In the genomic region with DNA sequence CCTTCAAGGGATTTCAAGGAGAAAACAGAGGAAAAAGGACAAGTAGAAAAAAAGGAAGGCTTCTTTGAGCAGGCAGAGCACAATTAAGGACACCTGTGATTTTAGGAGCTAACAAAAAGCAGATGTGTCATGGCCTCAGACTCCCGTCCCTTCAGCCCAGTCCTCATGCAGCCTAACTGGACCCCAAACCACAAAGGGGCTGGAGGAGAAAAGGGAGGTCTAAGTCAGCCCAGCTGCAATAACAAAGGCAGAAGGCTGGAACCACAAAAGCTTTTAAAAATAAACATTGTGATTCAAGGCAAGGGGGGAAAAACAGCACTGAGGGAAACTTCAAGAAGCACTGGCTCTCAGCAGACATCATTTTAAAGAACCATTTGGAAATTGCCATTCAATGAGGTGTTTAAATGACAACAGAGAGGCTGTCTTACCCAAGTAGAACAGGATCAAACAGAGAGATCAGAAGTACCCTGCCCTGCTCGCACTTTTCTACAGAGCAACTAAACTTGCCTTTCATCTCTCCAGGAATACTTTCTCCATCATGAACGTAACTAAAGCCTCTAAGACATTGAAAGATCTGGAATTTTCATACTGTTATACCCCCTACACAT, we compare ENCODE assay signal across 16 cellular contexts.
DNase-seq lines count a peak whose midpoint lies in the region; ATAC-seq, FAIRE-seq and TF ChIP-seq lines count a peak whose summit lies in the region.
"Had no signal": no experiment of that assay in that cellular context is flagged by ENCODE, and none has a peak within 500 bp of the region (broad histone marks: within the 10 kb centered on the region; RNA-seq: fewer than 3 reads in every experiment).

No MANE protein-coding gene starts in this region.

- CTCF ChIA-PET in H1 (lab: Charles Lee; ENCODE audit: partially characterized antibody) (interaction anchor here (1.1 to 1.3 kb wide), 3 partner anchors 45 to 472 kb away, joined by 3 to 4 read pairs (median 3); no protein-coding TSS in a partner anchor), A673 (lab: Charles Lee) (no interaction called here)

- no peaks in the 10 kb centered on the region for H3K79me1 ChIP-seq in H1 (ENCODE audit: low read depth, low read length)

- H3K9ac ChIP-seq in HUES64 (ENCODE audit: low read depth, low read length) (peak overlapping the region; percentile 78; the same call in 1 of the 2 replicates), H1 (replicated peaks in 1 of 4; ENCODE audit: extremely low read depth in 1 of 4, low read depth in 3 of 4, low read length in 3 of 4) (no peak overlapping the region)

- no peak overlapping the region for H2BK12ac ChIP-seq in H1 (ENCODE audit: low read depth, low read length)

- TF ChIP-seq CTCF in AG09309 (IDR thresholded peaks at IDR 0.05; ENCODE audit: control insufficient read depth, insufficient read depth, low read depth, low read length, missing control alignments), result no peak
- no peak for TF ChIP-seq CTCF in H1 (IDR thresholded peaks at IDR 0.05; ENCODE audit: control extremely low read depth in 1 of 3, insufficient read depth in 1 of 3, low read depth in 1 of 3, low read length in 3 of 3)
- TF ChIP-seq CTCF in A673 (conservative IDR thresholded peaks at IDR 0.05; ENCODE audit: low read depth, low read length), result no peak

- H3K23ac ChIP-seq in H1 (ENCODE audit: insufficient read length), result no peak overlapping the region

- WGBS in HUES64, result 44% methylated on average over 3 of the region's 3 CpGs
- 60% methylated on average over 3 of the region's 3 CpGs; no CpG with 5 or more reads in 1 of the 2 experiments for WGBS in H1 (ENCODE audit: extremely low coverage in 1 of 2, insufficient coverage in 1 of 2, insufficient read length in 1 of 2, insufficient replicate concordance in 2 of 2, low coverage in 1 of 2, low lambda C conversion rate in 2 of 2, missing lambda C conversion rate in 1 of 2), 2 experiments
- 51 to 77% methylated on average over 2 of the region's 3 CpGs for WGBS in mesodermal cell (ENCODE audit: insufficient coverage in 2 of 2), 2 experiments

- H3K27me3 ChIP-seq in HUES64 (ENCODE audit: insufficient read depth, low read length) (no peaks in the 10 kb centered on the region), H1 (replicated peaks in 1 of 4; ENCODE audit: control insufficient read depth in 3 of 4, extremely low read depth in 1 of 4, insufficient read depth in 3 of 4, low read length in 3 of 4) (no peaks in the 10 kb centered on the region), A673 (replicated peaks; ENCODE audit: insufficient read depth, low read depth, low read length, poor library complexity) (no peaks in the 10 kb centered on the region)

- no peak overlapping the region for H2BK120ac ChIP-seq in H1 (replicated peaks; ENCODE audit: low read depth, low read length)

- 0 out of 2 replicates have a peak overlapping the region, but pooled peaks have one; percentile 47 for H2BK15ac ChIP-seq in H1 (ENCODE audit: low read length)

- no peak for ATAC-seq in GM21515 (IDR thresholded peaks at IDR 0.05; ENCODE audit: unreplicated experiment)
- ATAC-seq: activated T-helper 17 cell treated with anti-CD3 and anti-CD28 coated beads, Interleukin-2, amount 50 U/mL, for 72 hours; naive thymus-derived CD4-positive, alpha-beta T cell; Right ventricle myocardium inferior had no signal

- no peaks in the 10 kb centered on the region for H3K23me2 ChIP-seq in H1 (ENCODE audit: low read depth, low read length)

- H3K4me3 ChIP-seq in AG09309 (ENCODE audit: control insufficient read depth, low read depth, low read length), result no peak overlapping the region
- no peak overlapping the region for H3K4me3 ChIP-seq in HUES64 (ENCODE audit: low read length)
- peak overlapping the region in 1 of 4 experiments; percentile 6; a peak in 1 of 8 replicates for H3K4me3 ChIP-seq in H1 (ENCODE audit: extremely low read depth in 1 of 4, insufficient read depth in 2 of 4, low read depth in 3 of 4, low read length in 4 of 4)
- no peak overlapping the region for H3K4me3 ChIP-seq in mesodermal cell (ENCODE audit: extremely low read depth, insufficient read depth, low read length, poor library complexity, severe bottlenecking)
- no peak overlapping the region for H3K4me3 ChIP-seq in A673 (ENCODE audit: low read depth, low read length, poor library complexity, severe bottlenecking)
- H3K4me3 ChIP-seq: coronary artery had no signal

- no peak overlapping the region for H3K14ac ChIP-seq in H1 (ENCODE audit: insufficient read length)

- H4K5ac ChIP-seq in H1 (ENCODE audit: insufficient read length, low read depth, low read length), result no peak overlapping the region

- no peak overlapping the region for H3K4ac ChIP-seq in H1 (replicated peaks; ENCODE audit: insufficient read length, low read depth, low read length)

- H4K8ac ChIP-seq in H1 (ENCODE audit: extremely low read depth, insufficient read depth, low read length), result no peak overlapping the region

- 0 out of 2 replicates have a peak overlapping the region, but pooled peaks have one; percentile 37 for H2BK20ac ChIP-seq in H1 (ENCODE audit: low read length)

- no peak for FAIRE-seq in H1 (lab: Jason Lieb, UNC)

- H3K18ac ChIP-seq in H1 (ENCODE audit: extremely low read depth, low read length), result peak overlapping the region; percentile 52; the same call in 1 of the 2 replicates

- no peak for TF ChIP-seq RAD21 in H1 (IDR thresholded peaks at IDR 0.05 in 1 of 2, conservative IDR thresholded peaks at IDR 0.05 in 1 of 2; ENCODE audit: low read depth in 2 of 2, low read length in 2 of 2)

- H3K56ac ChIP-seq in H1 (replicated peaks; ENCODE audit: insufficient read length, low read depth, low read length), result no peak overlapping the region

- H3K9me3 ChIP-seq in HUES64 (ENCODE audit: insufficient read depth, low read depth, low read length), result peaks cover 9% of the 10 kb centered on the region; the same call in 1 of the 2 replicates
- H3K9me3 ChIP-seq in H1 (ENCODE audit: insufficient read depth in 2 of 2, low read depth in 1 of 2, low read length in 1 of 2), result peaks cover 4 to 5% of the 10 kb centered on the region in 2 experiments; a peak in 1 of 4 replicates
- H3K9me3 ChIP-seq in mesodermal cell (ENCODE audit: control insufficient read depth, low read length), result peaks cover 7% of the 10 kb centered on the region
- peaks cover 3% of the 10 kb centered on the region for H3K9me3 ChIP-seq in A673 (ENCODE audit: low read depth, low read length, poor library complexity, severe bottlenecking)

- DNase-seq in AG09309 (ENCODE audit: low read depth) (peak; percentile 45), H1 (ENCODE audit: low read depth in 1 of 2, low spot score in 2 of 2) (no peak), A673 (ENCODE audit: low spot score) (no peak), germinal center (ENCODE audit: low spot score) (no peak), 8988T (no peak)
- DNase-seq: activated B cell treated with CpG ODN at 0.5 μM for 24 hours; naive thymus-derived CD4-positive, alpha-beta T cell; NCI-H226; stimulated activated CD4-positive, alpha-beta T cell treated with anti-CD3 and anti-CD28 coated beads, Interleukin-1b, Interleukin-23, amount 100 ng/mL, for 48 hours had no signal

- peak overlapping the region; percentile 32 to 53; a peak in 2 of 4 replicates for H3K4me2 ChIP-seq in H1 (ENCODE audit: insufficient read depth in 1 of 2, low read depth in 2 of 2, low read length in 2 of 2)

- peaks cover 0 to 1% of the 10 kb centered on the region in 2 experiments for H4K20me1 ChIP-seq in H1 (replicated peaks in 1 of 2; ENCODE audit: control insufficient read depth in 1 of 2, insufficient read depth in 2 of 2, low read length in 2 of 2)

- no peak for TF ChIP-seq POLR2A in H1 (IDR thresholded peaks at IDR 0.05; ENCODE audit: control extremely low read depth in 1 of 2, low read depth in 2 of 2, low read length in 2 of 2)

- peak overlapping the region; percentile 95 for H3K27ac ChIP-seq in HUES64 (ENCODE audit: low read depth, low read length)
- H3K27ac ChIP-seq in H1 (ENCODE audit: low read depth, low read length), result peak overlapping the region; percentile 45; the same call in 1 of the 2 replicates
- H3K27ac ChIP-seq in mesodermal cell (ENCODE audit: low read depth, low read length, severe bottlenecking), result peak overlapping the region; percentile 72
- no peak overlapping the region for H3K27ac ChIP-seq in A673 (ENCODE audit: low read depth, low read length, poor library complexity, severe bottlenecking)
- H3K27ac ChIP-seq: C4-2B, coronary artery had no signal

- no TSS peak for BruUV-seq in A673 (replicated peaks; lab: Mats Ljungman, UMichigan)

- no peak overlapping the region for H2AFZ ChIP-seq in H1 (ENCODE audit: low read length)

- peak overlapping the region; percentile 53 for H2AK5ac ChIP-seq in H1 (ENCODE audit: low read depth, low read length)

- H3K4me1 ChIP-seq in HUES64 (ENCODE audit: insufficient read depth, low read length), result peaks cover 24% of the 10 kb centered on the region
- H3K4me1 ChIP-seq in H1 (replicated peaks in 1 of 4; ENCODE audit: control insufficient read depth in 3 of 4, insufficient read depth in 4 of 4, low read length in 3 of 4), result peaks cover 0 to 14% (median 5%) of the 10 kb centered on the region in 4 experiments; a peak in 4 of 7 replicates
- H3K4me1 ChIP-seq in mesodermal cell (ENCODE audit: control insufficient read depth, insufficient read depth, low read length, poor library complexity, severe bottlenecking), result peaks cover 29% of the 10 kb centered on the region
- H3K4me1 ChIP-seq in A673 (ENCODE audit: insufficient read depth, low read length, poor library complexity, severe bottlenecking), result no peaks in the 10 kb centered on the region

- POLR2A ChIA-PET in H1 (lab: Charles Lee; ENCODE audit: partially characterized antibody) (no interaction called here), A673 (lab: Charles Lee; ENCODE audit: low non-redundant PET) (no interaction called here)

- H4K91ac ChIP-seq in H1 (replicated peaks; ENCODE audit: insufficient read length, low read length), result peak overlapping the region; percentile 88

- intact Hi-C loops in A673 (cut with micrococcal nuclease; ENCODE audit: unreplicated experiment), result no loop called here

- H3K36me3 ChIP-seq in HUES64 (ENCODE audit: insufficient read depth, low read length) (no peaks in the 10 kb centered on the region), H1 (ENCODE audit: control insufficient read depth in 2 of 4, insufficient read depth in 4 of 4, low read length in 3 of 4) (no peaks in the 10 kb centered on the region), mesodermal cell (ENCODE audit: control insufficient read depth, insufficient read depth, low read length) (peaks cover 10% of the 10 kb centered on the region), A673 (ENCODE audit: insufficient read depth, low read length, poor library complexity, severe bottlenecking) (no peaks in the 10 kb centered on the region)

- no peaks in the 10 kb centered on the region for H3K79me2 ChIP-seq in H1 (ENCODE audit: control insufficient read depth in 1 of 2, insufficient read depth in 2 of 2, low read length in 2 of 2)

- no peak for TF ChIP-seq EP300 in H1 (IDR thresholded peaks at IDR 0.05; ENCODE audit: borderline replicate concordance in 1 of 2, low read depth in 2 of 2, low read length in 2 of 2)

- H2BK5ac ChIP-seq in H1 (ENCODE audit: low read depth, low read length), result peak overlapping the region; percentile 77; the same call in 1 of the 2 replicates

TF ChIP-seq in H1, 55 proteins besides CTCF, POLR2A, EP300 and RAD21 (continues in another document):
- TF ChIP-seq NANOG (IDR thresholded peaks at IDR 0.05; ENCODE audit: insufficient read depth, low read depth, low read length, poor library complexity, severe bottlenecking), result no peak
- TF ChIP-seq SAP30 (IDR thresholded peaks at IDR 0.05; ENCODE audit: insufficient read depth, insufficient replicate concordance, low read length), result no peak
